12 cellular contexts compared by ENCODE assay signal in genomic region chr6:11778648-11779307, GRCh38. TPM values are rescaled to one million over a fixed set of nuclear protein-coding genes. Genes with fewer than 3 reads are reported as not detected.
DNase-seq lines count a peak whose midpoint lies in the region; ATAC-seq and TF ChIP-seq lines count a peak whose summit lies in the region.
"Had no signal": no experiment of that assay in that cellular context is flagged by ENCODE, and none has a peak within 500 bp of the region (broad histone marks: within the 10 kb centered on the region; RNA-seq: fewer than 3 reads in every experiment).

Gene ADTRP (minus strand): TSS chr6:11778803. CDS start chr6:11778759, 44 bp downstream.

- no peaks in the 10 kb centered on the region for H3K27me3 ChIP-seq in GM23248 (replicated peaks; ENCODE audit: insufficient read depth)
- H3K27me3 ChIP-seq in Peyer's patch = no peaks in the 10 kb centered on the region
- H3K27me3 ChIP-seq in HAP-1 (ENCODE audit: low read depth) = no peaks in the 10 kb centered on the region

- H3K36me3 ChIP-seq in GM23248 (ENCODE audit: low read depth) = no peaks in the 10 kb centered on the region
- H3K36me3 ChIP-seq in Peyer's patch = no peaks in the 10 kb centered on the region
- no peaks in the 10 kb centered on the region for H3K36me3 ChIP-seq in HAP-1 (replicated peaks)

- no peaks in the 10 kb centered on the region for H3K27me3 Mint-ChIP-seq in progenitor cell of endocrine pancreas

- TF ChIP-seq POLR2A in Peyer's patch (IDR thresholded peaks at IDR 0.05) = peak in 1 of 2 donors; percentile 58

- H3K79me2 ChIP-seq in GM23248 (ENCODE audit: insufficient read depth) = no peaks in the 10 kb centered on the region

- 68 to 73% methylated on average over 8 of the region's 8 CpGs for WGBS in GM23248 (ENCODE audit: low coverage in 1 of 2, low lambda C conversion rate in 2 of 2, missing lambda C conversion rate in 2 of 2), 2 experiments

- H3K4me3 ChIP-seq in GM23248 = no peak within 1 kb of the TSS
- peak within 1 kb of the TSS in 3 of 4 donors; percentile 0 to 58 (median 49) for H3K4me3 ChIP-seq in Peyer's patch
- H3K4me3 ChIP-seq in retinal pigment epithelial cell (ENCODE audit: low read length) = peak within 1 kb of the TSS; percentile 58
- H3K4me3 ChIP-seq in HAP-1 = no peak within 1 kb of the TSS

- in situ Hi-C loops in GM23248 (cut with MboI) = no loop called here
- in situ Hi-C loops in HAP-1 (cut with MboI; ENCODE audit: low sequenced_read_pairs) = no loop called here

- intact Hi-C loops in left cardiac atrium (cut with DNase I) = no loop called here

- no peaks in the 10 kb centered on the region for H3K4me1 ChIP-seq in GM23248 (ENCODE audit: insufficient read depth)
- no peaks in the 10 kb centered on the region for H3K4me1 ChIP-seq in Peyer's patch
- no peaks in the 10 kb centered on the region for H3K4me1 ChIP-seq in HAP-1

- H3F3A ChIP-seq in GM23248 (ENCODE audit: insufficient read depth) = no peaks in the 10 kb centered on the region

- H3K4me2 ChIP-seq in GM23248 (ENCODE audit: unreplicated experiment) = no peak within 1 kb of the TSS

- no peaks in the 10 kb centered on the region for H4K20me1 ChIP-seq in GM23248 (ENCODE audit: insufficient read depth)

- H2AFZ ChIP-seq in GM23248 = peak within 1 kb of the TSS; percentile 8; the same call in 1 of the 2 replicates

- H3K9me3 ChIP-seq in GM23248 (ENCODE audit: low read depth) (no peaks in the 10 kb centered on the region), Peyer's patch (no peaks in the 10 kb centered on the region), HAP-1 (no peaks in the 10 kb centered on the region)

- H3K4me1 Mint-ChIP-seq in progenitor cell of endocrine pancreas (ENCODE audit: low read depth) = peaks cover 5% of the 10 kb centered on the region

- no peaks in the 10 kb centered on the region for H3K9me3 Mint-ChIP-seq in progenitor cell of endocrine pancreas (ENCODE audit: low read depth)

- H3K27ac ChIP-seq in GM23248 (no peak within 1 kb of the TSS), Peyer's patch (peak within 1 kb of the TSS in 3 of 4 donors; percentile 79 to 96 (median 91))

- H3K9ac ChIP-seq in GM23248 = no peak within 1 kb of the TSS

- TF ChIP-seq CTCF in Peyer's patch (IDR thresholded peaks at IDR 0.05) (no peak), retinal pigment epithelial cell (conservative IDR thresholded peaks at IDR 0.05; ENCODE audit: low read depth, low read length) (no peak), progenitor cell of endocrine pancreas (IDR thresholded peaks at IDR 0.05; ENCODE audit: unreplicated experiment) (no peak)

- no peaks in the 10 kb centered on the region for H3K9me2 ChIP-seq in GM23248 (ENCODE audit: insufficient read depth)

- H3K27ac Mint-ChIP-seq in progenitor cell of endocrine pancreas = no peak within 1 kb of the TSS
- H3K27ac Mint-ChIP-seq: nephron progenitor cell had no signal

- peak; percentile 36 to 63 for ATAC-seq in left cardiac atrium

- DNase-seq in GM23248 (no peak), Peyer's patch (peak in 2 of 3 donors; percentile 67 to 79), left cardiac atrium (no peak), retinal pigment epithelial cell (ENCODE audit: low read depth) (no peak), progenitor cell of endocrine pancreas (ENCODE audit: low spot score, unreplicated experiment) (no peak), HAP-1 (ENCODE audit: low spot score in 2 of 2) (no peak)
- DNase-seq in stimulated activated CD8-positive, alpha-beta memory T cell treated with anti-CD3 and anti-CD28 coated beads, Interleukin-4, amount 100 ng/mL, for 48 hours = no peak
- DNase-seq: activated gamma-delta T cell treated with Interleukin-2 at 50 U/mL for 16 hours; Calu3; NCI-H187; nephron progenitor cell; stimulated activated naive CD4-positive, alpha-beta T cell had no signal

- H3K36me3 Mint-ChIP-seq in progenitor cell of endocrine pancreas (ENCODE audit: insufficient read depth) = no peaks in the 10 kb centered on the region

- H3K4me3 Mint-ChIP-seq in progenitor cell of endocrine pancreas (ENCODE audit: low read depth) = no peak within 1 kb of the TSS
- H3K4me3 Mint-ChIP-seq: nephron progenitor cell had no signal

RNA-seq across cellular contexts. Expression of gene ADTRP, which starts in this region (rescaled TPM):
- 0.63 and 1.3 TPM in 2 replicates for total RNA-seq in GM23248 (2014; rRNA removed; shearing (Covaris generic))
- polyA plus RNA-seq in GM23248 (2016; fragmentation: Nextera tagmentation; extraction: Ambion mirVana) = 2.6 and 3.4 TPM in 2 replicates
- 100 to 1,000 TPM in 3 of 4 donors, 10 to 100 TPM in 1; 33.8 to 187 (median 133) TPM for total RNA-seq in Peyer's patch
- total RNA-seq in left cardiac atrium = under 1 TPM; 0.18 to 0.21 TPM
- not detected in 2 replicates for total RNA-seq in progenitor cell of endocrine pancreas

Comparison
In these comparisons a context has a peak if more than half of its experiments do, and no peak if none do; other contexts are left out.
1. RNA of gene ADTRP (total RNA-seq): 33.8 to 187 TPM in Peyer's patch; 0.63 to 1.3 TPM in GM23248, 0.18 to 0.21 TPM in left cardiac atrium and not detected in progenitor cell of endocrine pancreas; every median in the first group is over 10 times any median in the second.
2. Peak in ATAC-seq in left cardiac atrium; RNA of the gene not detected or under 1 TPM.
3. DNase-seq: peak in Peyer's patch (2 of 3); none in GM23248 (single experiment), left cardiac atrium (single experiment), retinal pigment epithelial cell (single experiment), stimulated activated CD8-positive, alpha-beta memory T cell treated with anti-CD3 and anti-CD28 coated beads, Interleukin-4, amount 100 ng/mL, for 48 hours (single experiment), progenitor cell of endocrine pancreas (single experiment) and HAP-1 (0 of 2).
4. H3K4me3 ChIP-seq: peak in Peyer's patch (3 of 4) and retinal pigment epithelial cell (single experiment); none in GM23248 (single experiment) and HAP-1 (single experiment).